Comparison of ENCODE assay signal across 31 cellular contexts in genomic region chr17:81192386-81193050, GRCh38. TPM values are rescaled to one million over a fixed set of nuclear protein-coding genes. Genes with fewer than 3 reads are reported as not detected.
"Had no signal": no experiment of that assay in that cellular context is flagged by ENCODE, and none has a peak within 500 bp of the region (broad histone marks: within the 10 kb centered on the region; RNA-seq: fewer than 3 reads in every experiment).

No MANE protein-coding gene starts in this region.

- DNase-seq: activated CD4-positive, alpha-beta T cell treated with anti-CD3 and anti-CD28 coated beads for 36 hours; activated CD4-positive, CD25-positive, alpha-beta regulatory T cell; activated naive CD4-positive, alpha-beta T cell; activated T-cell treated with anti-CD3 and anti-CD28 coated beads for 4 hours; activated T-cell treated with anti-CD3 and anti-CD28 coated beads, Interleukin-2, amount 50 U/mL, for 72 hours; endodermal cell; foreskin fibroblast; hypothalamus; left ventricle myocardium inferior; ovary; retina; stimulated activated CD4-positive, alpha-beta T cell treated with anti-CD3 and anti-CD28 coated beads, Interleukin-1b, Interleukin-23, amount 100 ng/mL, for 48 hours; stimulated activated CD4-positive, alpha-beta T cell treated with anti-CD3 and anti-CD28 coated beads, Interleukin-4, amount 100 ng/mL, for 4 hours; stimulated activated naive B cell treated with anti-CD40 and anti-IgM and Interleukin-4, amounts not matched to agents 10 μg/mL and 1 μg/mL and 100 μg/mL, for 72 hours; stomach; T-helper 1 cell; thyroid gland; upper lobe of right lung had no signal

- H3K4me1 ChIP-seq: thyroid gland, upper lobe of right lung had no signal

- H3K36me3 Mint-ChIP-seq: activated naive CD4-positive, alpha-beta T cell treated with anti-CD3 and anti-CD28 coated beads, Interleukin-2, amount 50 U/mL, for 72 hours had no signal

- H3K4me1 Mint-ChIP-seq: activated CD4-positive, alpha-beta T cell treated with anti-CD3 and anti-CD28 coated beads for 36 hours; brain; endodermal cell; nephron had no signal

- H3K9me3 Mint-ChIP-seq: activated naive CD4-positive, alpha-beta T cell treated with anti-CD3 and anti-CD28 coated beads, Interleukin-2, amount 50 U/mL, for 72 hours; activated T-cell treated with anti-CD3 and anti-CD28 coated beads, Interleukin-2, amount 50 U/mL, for 72 hours; brain; dendritic cell treated with granulocyte-macrophage colony-stimulating factor and Interleukin-4, amounts not matched to agents 40 ng/mL and 50 ng/mL, for 4 days; endodermal cell; nephron; stimulated activated naive B cell treated with anti-CD40 and anti-IgM and Interleukin-4, amounts not matched to agents 10 μg/mL and 1 μg/mL and 100 μg/mL, for 72 hours; T-helper 2 cell treated with Interferon-gamma antibody and Interleukin-4, amounts not matched to agents 5 μg/mL and 100 μg/mL, for 36 hours had no signal

- H3K27ac Mint-ChIP-seq: activated CD4-positive, alpha-beta T cell treated with anti-CD3 and anti-CD28 coated beads for 36 hours; activated naive CD4-positive, alpha-beta T cell treated with anti-CD3 and anti-CD28 coated beads, Interleukin-2, amount 50 U/mL, for 72 hours; activated T-cell treated with anti-CD3 and anti-CD28 coated beads, Interleukin-2, amount 50 U/mL, for 72 hours; dendritic cell treated with granulocyte-macrophage colony-stimulating factor and Interleukin-4, amounts not matched to agents 40 ng/mL and 50 ng/mL, for 4 days; endodermal cell; nephron; progenitor cell of endocrine pancreas; T-helper 2 cell treated with Interferon-gamma antibody and Interleukin-4, amounts not matched to agents 5 μg/mL and 100 μg/mL, for 36 hours had no signal

- H3K36me3 ChIP-seq: cardiac muscle cell, ovary, thyroid gland, upper lobe of right lung had no signal

- H3K27me3 ChIP-seq: cardiac muscle cell, heart left ventricle, neutrophil, ovary, stomach, thyroid gland, upper lobe of right lung had no signal

- H3K9me3 ChIP-seq: heart left ventricle, left ventricle myocardium inferior, neutrophil, ovary, stomach, thyroid gland, upper lobe of right lung had no signal

- H3K4me3 ChIP-seq: cardiac muscle cell, heart left ventricle, left ventricle myocardium inferior, ovary, smooth muscle cell, stomach, thyroid gland, upper lobe of right lung had no signal

- H3K4me2 ChIP-seq: smooth muscle cell had no signal

- H3K27me3 Mint-ChIP-seq: activated CD4-positive, alpha-beta T cell treated with anti-CD3 and anti-CD28 coated beads for 36 hours; brain; dendritic cell treated with granulocyte-macrophage colony-stimulating factor and Interleukin-4, amounts not matched to agents 40 ng/mL and 50 ng/mL, for 4 days; progenitor cell of endocrine pancreas; stimulated activated naive B cell treated with anti-CD40 and anti-IgM and Interleukin-4, amounts not matched to agents 10 μg/mL and 1 μg/mL and 100 μg/mL, for 72 hours had no signal

- H3K4me3 Mint-ChIP-seq: activated CD4-positive, alpha-beta T cell treated with anti-CD3 and anti-CD28 coated beads for 36 hours; activated T-cell treated with anti-CD3 and anti-CD28 coated beads, Interleukin-2, amount 50 U/mL, for 72 hours; brain; dendritic cell treated with granulocyte-macrophage colony-stimulating factor and Interleukin-4, amounts not matched to agents 40 ng/mL and 50 ng/mL, for 4 days; endodermal cell; nephron; stimulated activated naive B cell treated with anti-CD40 and anti-IgM and Interleukin-4, amounts not matched to agents 10 μg/mL and 1 μg/mL and 100 μg/mL, for 72 hours; T-helper 2 cell treated with Interferon-gamma antibody and Interleukin-4, amounts not matched to agents 5 μg/mL and 100 μg/mL, for 36 hours had no signal

- ATAC-seq: activated CD4-positive, alpha-beta T cell treated with anti-CD3 and anti-CD28 coated beads for 36 hours; activated naive CD4-positive, alpha-beta T cell treated with anti-CD3 and anti-CD28 coated beads, Interleukin-2, amount 50 U/mL, for 72 hours; activated T-cell treated with anti-CD3 and anti-CD28 coated beads, Interleukin-2, amount 50 U/mL, for 72 hours; esophagus mucosa; heart left ventricle; upper lobe of right lung had no signal

- H3K27ac ChIP-seq: cardiac muscle cell, heart left ventricle, left ventricle myocardium inferior, neutrophil, ovary, stomach, thyroid gland, upper lobe of right lung had no signal

RNA-seq across cellular contexts. Expression of gene PVALEF, which starts 27.2 kb away (rescaled TPM):
- total RNA-seq: activated CD4-positive, alpha-beta T cell treated with anti-CD3 and anti-CD28 coated beads for 36 hours; activated naive CD4-positive, alpha-beta T cell treated with anti-CD3 and anti-CD28 coated beads, Interleukin-2, amount 50 U/mL, for 72 hours; activated T-cell treated with anti-CD3 and anti-CD28 coated beads, Interleukin-2, amount 50 U/mL, for 72 hours; endodermal cell; esophagus mucosa; heart left ventricle; left ventricle myocardium inferior; lung microvascular endothelial cell; mucosa of gallbladder; ovary; progenitor cell of endocrine pancreas; smooth muscle cell; stomach; thyroid gland; upper lobe of right lung had no signal
